Comparison of ENCODE assay signal across 28 cellular contexts in genomic region chr3:2856062-2856792, GRCh38.
DNase-seq lines count a peak whose midpoint lies in the region; ATAC-seq and TF ChIP-seq lines count a peak whose summit lies in the region.
"Had no signal": no experiment of that assay in that cellular context is flagged by ENCODE, and none has a peak within 500 bp of the region (broad histone marks: within the 10 kb centered on the region; RNA-seq: fewer than 3 reads in every experiment).

No MANE protein-coding gene starts in this region.

- H3K4me1 ChIP-seq in parathyroid adenoma = peaks cover 9% of the 10 kb centered on the region
- H3K4me1 ChIP-seq: A549, BE2C, lower lobe of right lung had no signal

- no peak overlapping the region for H3K9ac ChIP-seq in parathyroid adenoma

- no peaks in the 10 kb centered on the region for H3K9me3 Mint-ChIP-seq in activated T-cell treated with anti-CD3 and anti-CD28 coated beads, Interleukin-2, amount 50 U/mL, for 24 hours
- H3K9me3 Mint-ChIP-seq: activated B cell treated with CpG ODN at 0.5 μM for 24 hours; activated naive CD4-positive, alpha-beta T cell treated with anti-CD3 and anti-CD28 coated beads, Interleukin-2, amount 50 U/mL, for 72 hours; activated T-helper 17 cell treated with anti-CD3 and anti-CD28 coated beads, Interleukin-2, amount 50 U/mL, for 72 hours had no signal

- H3K27me3 Mint-ChIP-seq in activated T-cell treated with anti-CD3 and anti-CD28 coated beads, Interleukin-2, amount 50 U/mL, for 24 hours = no peaks in the 10 kb centered on the region
- H3K27me3 Mint-ChIP-seq: activated B cell treated with CpG ODN at 0.5 μM for 24 hours; activated T-helper 17 cell treated with anti-CD3 and anti-CD28 coated beads, Interleukin-2, amount 50 U/mL, for 72 hours had no signal

- no peak overlapping the region for H3K4me3 Mint-ChIP-seq in activated T-cell treated with anti-CD3 and anti-CD28 coated beads, Interleukin-2, amount 50 U/mL, for 24 hours
- H3K4me3 Mint-ChIP-seq: activated B cell treated with CpG ODN at 0.5 μM for 24 hours; activated T-helper 17 cell treated with anti-CD3 and anti-CD28 coated beads, Interleukin-2, amount 50 U/mL, for 72 hours; HFFc6 had no signal

- H3K4me3 ChIP-seq in parathyroid adenoma (ENCODE audit: low read depth, low read length) = no peak overlapping the region
- H3K4me3 ChIP-seq: A549, cardiac muscle cell, K562, lower lobe of right lung had no signal

- no peak overlapping the region for H3K4me2 ChIP-seq in parathyroid adenoma (ENCODE audit: low read length)
- H3K4me2 ChIP-seq: A549 had no signal

- peak; percentile 7 for TF ChIP-seq CTCF in parathyroid adenoma (IDR thresholded peaks at IDR 0.05)

- no peaks in the 10 kb centered on the region for H3K79me2 ChIP-seq in parathyroid adenoma

- H3K27ac Mint-ChIP-seq in activated T-cell treated with anti-CD3 and anti-CD28 coated beads, Interleukin-2, amount 50 U/mL, for 24 hours = no peak overlapping the region
- H3K27ac Mint-ChIP-seq: activated B cell treated with CpG ODN at 0.5 μM for 24 hours; activated naive CD4-positive, alpha-beta T cell treated with anti-CD3 and anti-CD28 coated beads, Interleukin-2, amount 50 U/mL, for 72 hours; activated T-helper 17 cell treated with anti-CD3 and anti-CD28 coated beads, Interleukin-2, amount 50 U/mL, for 72 hours; HFFc6 had no signal

- H3K9me3 ChIP-seq in parathyroid adenoma (ENCODE audit: control insufficient read depth, low read length) = no peaks in the 10 kb centered on the region
- H3K9me3 ChIP-seq: A549, BE2C, lower lobe of right lung had no signal

- ATAC-seq in HG02678 (IDR thresholded peaks at IDR 0.05; ENCODE audit: unreplicated experiment) (no peak), HG03457 (IDR thresholded peaks at IDR 0.05; ENCODE audit: unreplicated experiment) (no peak)
- ATAC-seq: A549; activated naive CD4-positive, alpha-beta T cell treated with anti-CD3 and anti-CD28 coated beads, Interleukin-2, amount 50 U/mL, for 72 hours; activated T-helper 17 cell treated with anti-CD3 and anti-CD28 coated beads, Interleukin-2, amount 50 U/mL, for 72 hours; K562; lower lobe of right lung had no signal

- no peaks in the 10 kb centered on the region for H3K36me3 Mint-ChIP-seq in activated T-cell treated with anti-CD3 and anti-CD28 coated beads, Interleukin-2, amount 50 U/mL, for 24 hours (ENCODE audit: low read depth)
- H3K36me3 Mint-ChIP-seq: activated naive CD4-positive, alpha-beta T cell treated with anti-CD3 and anti-CD28 coated beads, Interleukin-2, amount 50 U/mL, for 72 hours had no signal

- no peak overlapping the region for H3K27ac ChIP-seq in parathyroid adenoma
- H3K27ac ChIP-seq: A549, cardiac muscle cell, lower lobe of right lung, RWPE1 had no signal

- H3K27me3 ChIP-seq in parathyroid adenoma (ENCODE audit: control insufficient read depth, insufficient read depth, low read length) = no peaks in the 10 kb centered on the region
- H3K27me3 ChIP-seq: BE2C, cardiac muscle cell had no signal

- peaks cover 8% of the 10 kb centered on the region for H3K4me1 Mint-ChIP-seq in activated T-cell treated with anti-CD3 and anti-CD28 coated beads, Interleukin-2, amount 50 U/mL, for 24 hours (ENCODE audit: low read depth)
- H3K4me1 Mint-ChIP-seq: activated B cell treated with CpG ODN at 0.5 μM for 24 hours; activated T-helper 17 cell treated with anti-CD3 and anti-CD28 coated beads, Interleukin-2, amount 50 U/mL, for 72 hours had no signal

- peak; percentile 41 for DNase-seq in NCI-H2227 (lab: John Stamatoyannopoulos, UW; ENCODE audit: unreplicated experiment)
- no peak for DNase-seq in NCI-H2227 treated with DMSO at 0.1 percent for 48 hours (lab: John Stamatoyannopoulos, UW)
- DNase-seq in OCI-M1 (lab: John Stamatoyannopoulos, UW) = peak; percentile 60
- DNase-seq in iPS-NIHi11 (ENCODE audit: low spot score) = peak; percentile 8
- DNase-seq in activated T-cell treated with anti-CD3 and anti-CD28 coated beads, Interleukin-2, amount 50 U/mL, for 24 hours = no peak
- DNase-seq: activated B cell treated with CpG ODN at 0.5 μM for 24 hours; activated CD4-positive, alpha-beta T cell treated with anti-CD3 and anti-CD28 coated beads, Interleukin-2, amount 50 U/mL, for 4 hours; aorta; BE2C; dermis blood vessel endothelial cell; DMS79; HFFc6; lower lobe of right lung; MM.1S; NCI-H1436 treated with DMSO at 0.1 percent for 48 hours; NCI-H524 treated with DMSO at 0.1 percent for 48 hours; occipital lobe; small intestine; stimulated activated CD4-positive, alpha-beta T cell treated with anti-CD3 and anti-CD28 coated beads, Interleukin-2, amount 100 ng/mL, for 24 hours had no signal

- H2AFZ ChIP-seq in parathyroid adenoma = peak overlapping the region; percentile 19

- H3K36me3 ChIP-seq in parathyroid adenoma (ENCODE audit: control insufficient read depth, insufficient read depth, low read length) = no peaks in the 10 kb centered on the region
- H3K36me3 ChIP-seq: BE2C, cardiac muscle cell, lower lobe of right lung had no signal

Comparison
In these comparisons a context has a peak if more than half of its experiments do, and no peak if none do; other contexts are left out.
1. DNase-seq: peak in NCI-H2227 (single experiment), OCI-M1 (single experiment) and iPS-NIHi11 (single experiment); none in NCI-H2227 treated with DMSO at 0.1 percent for 48 hours (single experiment) and activated T-cell treated with anti-CD3 and anti-CD28 coated beads, Interleukin-2, amount 50 U/mL, for 24 hours (single experiment).